In genomic region chr17:81566461-81567126, GRCh38 we compare ENCODE assay signal across 8 cellular contexts. TPM values are rescaled to one million over a fixed set of nuclear protein-coding genes. Genes with fewer than 3 reads are reported as not detected.
DNase-seq lines count a peak whose midpoint lies in the region; TF ChIP-seq lines count a peak whose summit lies in the region.

No MANE protein-coding gene starts in this region.

- TF ChIP-seq EP300 in Ishikawa (IDR thresholded peaks at IDR 0.05; ENCODE audit: borderline replicate concordance), result peak; percentile 16; the same call in 1 of the 2 replicates

- POLR2A ChIA-PET in AG04450 (lab: Yijun Ruan, JAX), result interaction anchor here (0.7 to 2.0 kb wide), 10 partner anchors 9 to 172 kb away, joined by 3 to 25 read pairs (median 6); partner anchors contain the start of genes BAHCC1 and FAAP100

- peaks cover 25% of the 10 kb centered on the region for H3K4me1 ChIP-seq in rectal smooth muscle tissue (ENCODE audit: control insufficient read depth, insufficient read depth, low read length)

- peak overlapping the region; percentile 44 for H3K4me3 ChIP-seq in AG04450 (ENCODE audit: low read depth, low read length)
- H3K4me3 ChIP-seq in fibroblast of villous mesenchyme (ENCODE audit: low read depth, low read length), result peak overlapping the region; percentile 36
- peak overlapping the region; percentile 39 for H3K4me3 ChIP-seq in rectal smooth muscle tissue (ENCODE audit: low read length)

- CTCF ChIA-PET in AG04450 (lab: Charles Lee), result interaction anchor here (4.8 kb wide), 1 partner anchor 34 kb away, joined by 28 read pairs; no protein-coding TSS in a partner anchor

- H3K36me3 ChIP-seq in rectal smooth muscle tissue (ENCODE audit: control insufficient read depth, insufficient read depth, low read length), result peaks cover 36% of the 10 kb centered on the region

- TF ChIP-seq RAD21 in Ishikawa (IDR thresholded peaks at IDR 0.05; ENCODE audit: low read depth), result no peak

- no peak overlapping the region for H3K9ac ChIP-seq in rectal smooth muscle tissue (ENCODE audit: low read length)

- peak overlapping the region; percentile 89 for H3K27ac ChIP-seq in AG04450 (ENCODE audit: low read depth, low read length)
- peak overlapping the region; percentile 73 for H3K27ac ChIP-seq in rectal smooth muscle tissue (ENCODE audit: low read depth, low read length)

- H3K9me3 ChIP-seq in AG04450 (ENCODE audit: control insufficient read depth, insufficient read depth, low read length), result no peaks in the 10 kb centered on the region

- no peaks in the 10 kb centered on the region for H3K27me3 ChIP-seq in AG04450 (ENCODE audit: control insufficient read depth, insufficient read depth, low read length)
- H3K27me3 ChIP-seq in rectal smooth muscle tissue (ENCODE audit: control insufficient read depth, insufficient read depth, low read length), result no peaks in the 10 kb centered on the region

- DNase-seq in AG04450 (ENCODE audit: low read depth, low spot score) (peak; percentile 79), SHP77 (lab: John Stamatoyannopoulos, UW) (peak; percentile 86 to 96), fibroblast of villous mesenchyme (ENCODE audit: low read depth) (peak; percentile 98), NK-92 (lab: John Stamatoyannopoulos, UW; ENCODE audit: unreplicated experiment) (no peak), iPS-NIHi7 (ENCODE audit: extremely low spot score) (no peak), putamen (ENCODE audit: low spot score) (no peak)

- no peak for TF ChIP-seq CTCF in AG04450 (IDR thresholded peaks at IDR 0.05; ENCODE audit: low read depth, low read length)
- TF ChIP-seq CTCF in fibroblast of villous mesenchyme (IDR thresholded peaks at IDR 0.05; ENCODE audit: insufficient read depth, low read depth, low read length), result no peak

TF ChIP-seq in Ishikawa, 13 proteins besides CTCF, POLR2A, EP300 and RAD21:
- TF ChIP-seq NFIC (IDR thresholded peaks at IDR 0.05) (peak; percentile 95), REST (IDR thresholded peaks at IDR 0.05; ENCODE audit: low read depth) (no peak), YY1 (IDR thresholded peaks at IDR 0.05; ENCODE audit: low read depth) (no peak), TCF12 (IDR thresholded peaks at IDR 0.05; ENCODE audit: low read depth) (peak; percentile 77), FOXM1 (IDR thresholded peaks at IDR 0.05; ENCODE audit: borderline replicate concordance, low read depth) (peak; percentile 50; the same call in 1 of the 2 replicates), TEAD4 (IDR thresholded peaks at IDR 0.05) (peak; percentile 60)

RNA-seq across cellular contexts. Expression of gene FAAP100, which starts 14.4 kb away (rescaled TPM):
- 5.3 and 8.3 TPM in 2 replicates for polyA plus RNA-seq in AG04450 (2011; rRNA removed)
- 6.0 and 6.7 TPM in 2 replicates for polyA minus RNA-seq in AG04450 (2011; rRNA and poly(A)+ RNA removed)
- total RNA-seq in fibroblast of villous mesenchyme, result 27.6 and 40.3 TPM in 2 replicates

RNA-seq across cellular contexts. Expression of gene FSCN2, which starts 38.4 kb away (rescaled TPM):
- 0.26 and 0.41 TPM in 2 replicates for polyA plus RNA-seq in AG04450 (2011; rRNA removed)
- polyA minus RNA-seq in AG04450 (2011; rRNA and poly(A)+ RNA removed), result 1.0 TPM in 1 of 2 replicates, not detected in the other
- total RNA-seq in fibroblast of villous mesenchyme, result 1.7 and 3.5 TPM in 2 replicates

RNA-seq across cellular contexts. Expression of gene ACTG1, which starts 54.0 kb away (rescaled TPM):
- polyA plus RNA-seq in AG04450 (2011; rRNA removed), result 2,721 and 3,607 TPM in 2 replicates
- 3,368 and 4,319 TPM in 2 replicates for polyA minus RNA-seq in AG04450 (2011; rRNA and poly(A)+ RNA removed)
- 10,242 and 13,686 TPM in 2 replicates for total RNA-seq in fibroblast of villous mesenchyme

Comparison
In these comparisons a context has a peak if more than half of its experiments do, and no peak if none do; other contexts are left out.
1. DNase-seq: peak in AG04450 (single experiment), SHP77 (2 of 2) and fibroblast of villous mesenchyme (single experiment); none in NK-92 (single experiment), iPS-NIHi7 (single experiment) and putamen (single experiment).
2. Peak in every context shown above with its lines, with median percentiles within 50 percentile points of each other: H3K4me3 ChIP-seq.